ENCODE assay signal across 24 cellular contexts in the genomic region with DNA sequence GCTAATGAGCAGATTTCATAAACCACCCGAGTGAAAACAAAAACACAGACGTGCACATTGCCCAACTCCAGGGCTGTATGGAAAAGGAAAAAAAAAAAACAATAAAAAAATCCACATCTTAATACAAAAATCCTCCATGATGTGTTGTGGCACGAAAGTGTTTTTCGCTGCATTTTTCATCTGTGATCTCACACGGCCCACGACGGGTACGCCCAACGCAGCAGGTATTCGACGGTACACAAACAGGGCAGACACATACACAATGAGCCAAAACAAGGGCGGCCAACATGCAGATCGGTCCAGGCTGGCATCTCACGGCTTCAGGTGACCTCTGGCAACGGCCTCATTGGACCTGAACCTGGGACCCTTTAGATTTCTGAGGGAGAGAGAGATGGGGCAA. TPM values are rescaled to one million over a fixed set of nuclear protein-coding genes. Genes with fewer than 3 reads are reported as not detected.
DNase-seq lines count a peak whose midpoint lies in the region; ATAC-seq, FAIRE-seq and TF ChIP-seq lines count a peak whose summit lies in the region.
"Had no signal": no experiment of that assay in that cellular context is flagged by ENCODE, and none has a peak within 500 bp of the region (broad histone marks: within the 10 kb centered on the region; RNA-seq: fewer than 3 reads in every experiment).

No MANE protein-coding gene starts in this region.

- no peak overlapping the region for H3K4me2 ChIP-seq in HepG2 (ENCODE audit: low read depth, low read length)
- H3K4me2 ChIP-seq in neuronal stem cell (ENCODE audit: insufficient read depth, low read length, poor library complexity, severe bottlenecking): no peak overlapping the region
- H3K4me2 ChIP-seq: A549 had no signal

- in situ Hi-C loops in HepG2 (cut with HindIII; ENCODE audit: extremely low pct_ligation_motif_present, low pct_unique_long_range_greater_than_20kb): no loop called here

- TF ChIP-seq POLR2A in right lobe of liver (IDR thresholded peaks at IDR 0.05) (no peak), HepG2 (IDR thresholded peaks at IDR 0.05; ENCODE audit: insufficient read depth in 1 of 2, low read depth in 2 of 2, low read length in 2 of 2) (no peak)

- POLR2A ChIA-PET in HepG2 (lab: Yijun Ruan, JAX): no interaction called here

- FAIRE-seq in HepG2 (lab: Jason Lieb, UNC): no peak
- FAIRE-seq: A549, GM12891 had no signal

- H3K27me3 ChIP-seq in right lobe of liver: no peaks in the 10 kb centered on the region
- peaks cover 1 to 48% of the 10 kb centered on the region in 2 experiments; a peak in 3 of 5 replicates for H3K27me3 ChIP-seq in HepG2 (ENCODE audit: control insufficient read depth in 1 of 2, insufficient read depth in 2 of 2, low read length in 2 of 2)
- H3K27me3 ChIP-seq in heart right ventricle: no peaks in the 10 kb centered on the region
- H3K27me3 ChIP-seq in neuronal stem cell (ENCODE audit: control insufficient read depth in 3 of 3, insufficient read depth in 3 of 3, low read depth in 1 of 3, low read length in 3 of 3): peaks cover 0 to 20% (median 0%) of the 10 kb centered on the region in 3 experiments
- H3K27me3 ChIP-seq: BE2C, tibial artery had no signal

- ATAC-seq in right lobe of liver (peak; percentile 14 to 24 (median 18)), HepG2 (no peak), heart right ventricle (peak in 1 of 8 donors; percentile 5), GM19455 (IDR thresholded peaks at IDR 0.05; ENCODE audit: unreplicated experiment) (no peak), GM21619 (IDR thresholded peaks at IDR 0.05; ENCODE audit: unreplicated experiment) (no peak)
- ATAC-seq: A549; effector memory CD8-positive, alpha-beta T cell; T-helper 17 cell had no signal

- CTCF ChIA-PET in HepG2 (lab: Yijun Ruan, JAX; ENCODE audit: low intra/inter-chr PET ratio, low total read pairs): no interaction called here

- peak overlapping the region; percentile 9 for H3K23ac ChIP-seq in neuronal stem cell (ENCODE audit: low read depth, low read length, poor library complexity)

- no peak overlapping the region for H2BK5ac ChIP-seq in neuronal stem cell (ENCODE audit: low read length)

- no peak overlapping the region for H3K18ac ChIP-seq in neuronal stem cell (ENCODE audit: low read length)

- H4K91ac ChIP-seq in neuronal stem cell (ENCODE audit: low read depth, low read length, poor library complexity): no peak overlapping the region

- H4K20me1 ChIP-seq in HepG2 (ENCODE audit: insufficient read depth, low read length): no peaks in the 10 kb centered on the region

- H3K27me3 Mint-ChIP-seq in endothelial cell (ENCODE audit: unreplicated experiment): peaks cover 11% of the 10 kb centered on the region
- H3K27me3 Mint-ChIP-seq: activated naive CD8-positive, alpha-beta T cell treated with anti-CD3 and anti-CD28 coated beads, Interleukin-2, amount 10 ng/mL, durations not matched to agents 7 days and 5 days had no signal

- no peaks in the 10 kb centered on the region for H3K9me3 Mint-ChIP-seq in endothelial cell (ENCODE audit: unreplicated experiment)
- H3K9me3 Mint-ChIP-seq: activated naive CD8-positive, alpha-beta T cell treated with anti-CD3 and anti-CD28 coated beads, Interleukin-2, amount 10 ng/mL, durations not matched to agents 7 days and 5 days; effector memory CD8-positive, alpha-beta T cell; mesothelial cell of epicardium; nephron progenitor cell had no signal

- H2BK15ac ChIP-seq in neuronal stem cell (ENCODE audit: low read length): no peak overlapping the region

- WGBS in right lobe of liver (ENCODE audit: insufficient coverage, low coverage, low lambda C conversion rate, missing lambda C conversion rate): 58% methylated on average over 14 of the region's 15 CpGs
- 51% methylated on average over 15 of the region's 15 CpGs for WGBS in HepG2 (ENCODE audit: low lambda C conversion rate)
- WGBS in heart right ventricle, 2 donors: 58 to 59% methylated on average over 15 of the region's 15 CpGs
- WGBS in neuronal stem cell (ENCODE audit: extremely low coverage in 2 of 2, insufficient read length in 2 of 2, insufficient replicate concordance in 1 of 2), 2 donors: no CpG with 5 or more reads among the region's 15 CpGs

- H3K4me1 Mint-ChIP-seq in endothelial cell (ENCODE audit: unreplicated experiment): peaks cover 19% of the 10 kb centered on the region
- H3K4me1 Mint-ChIP-seq: activated naive CD8-positive, alpha-beta T cell treated with anti-CD3 and anti-CD28 coated beads, Interleukin-2, amount 10 ng/mL, durations not matched to agents 7 days and 5 days had no signal

- no TSS peak for BruUV-seq in HepG2 (replicated peaks; lab: Mats Ljungman, UMichigan)

- no peak overlapping the region for H3K27ac Mint-ChIP-seq in endothelial cell (ENCODE audit: unreplicated experiment)
- H3K27ac Mint-ChIP-seq: activated naive CD8-positive, alpha-beta T cell treated with anti-CD3 and anti-CD28 coated beads, Interleukin-2, amount 10 ng/mL, durations not matched to agents 7 days and 5 days; effector memory CD8-positive, alpha-beta T cell; mesothelial cell of epicardium; nephron progenitor cell; T-helper 17 cell had no signal

- no peaks in the 10 kb centered on the region for H3K9me3 ChIP-seq in right lobe of liver
- H3K9me3 ChIP-seq in HepG2 (ENCODE audit: low read length): no peaks in the 10 kb centered on the region
- no peaks in the 10 kb centered on the region for H3K9me3 ChIP-seq in heart right ventricle
- H3K9me3 ChIP-seq in neuronal stem cell (replicated peaks in 1 of 2; ENCODE audit: control insufficient read depth in 2 of 2, insufficient read depth in 1 of 2, low read depth in 1 of 2, low read length in 2 of 2): no peaks in the 10 kb centered on the region
- H3K9me3 ChIP-seq: A549, BE2C, tibial artery had no signal

- intact Hi-C loops in right lobe of liver (cut with DNase I): no loop called here
- intact Hi-C loops in HepG2 (cut with micrococcal nuclease; ENCODE audit: unreplicated experiment): no loop called here
- intact Hi-C loops in heart right ventricle (cut with DNase I): loop anchor here in 1 of 10 donors (5.0 kb wide), 1 partner anchor 73 kb away; no protein-coding TSS in a partner anchor

- no peak for DNase-seq in right lobe of liver
- DNase-seq in HepG2 (ENCODE audit: low spot score): no peak
- no peak for DNase-seq in heart right ventricle
- DNase-seq in neuronal stem cell (ENCODE audit: low spot score): no peak
- no peak for DNase-seq in NCI-H146 treated with DMSO at 0.1 percent for 48 hours (lab: John Stamatoyannopoulos, UW; ENCODE audit: unreplicated experiment)
- DNase-seq in endothelial cell (ENCODE audit: low spot score): no peak
- DNase-seq: activated CD4-positive, alpha-beta T cell treated with anti-CD3 and anti-CD28 coated beads, Interleukin-2, amount 50 U/mL, for 1 hour; activated CD8-positive, alpha-beta memory T cell treated with anti-CD3 and anti-CD28 coated beads, Interleukin-2, amount 50 U/mL, for 4 hours; activated naive CD8-positive, alpha-beta T cell treated with anti-CD3 and anti-CD28 coated beads, Interleukin-2, amount 10 ng/mL, durations not matched to agents 7 days and 5 days; BE2C; DND-41; effector memory CD8-positive, alpha-beta T cell; glutamatergic neuron; NCI-H446 treated with DMSO at 0.1 percent for 48 hours; nephron progenitor cell; stimulated activated CD4-positive, alpha-beta T cell treated with anti-CD3 and anti-CD28 coated beads, Interleukin-2, amount 100 ng/mL, for 48 hours; stimulated activated naive CD4-positive, alpha-beta T cell; T-helper 17 cell; tibial artery had no signal

- TF ChIP-seq RAD21 in HepG2 (CRISPR knock-in tag; IDR thresholded peaks at IDR 0.05): no peak

- H2BK120ac ChIP-seq in neuronal stem cell (ENCODE audit: low read depth, low read length): no peak overlapping the region

- H2AFZ ChIP-seq in HepG2 (ENCODE audit: low read length) (no peak overlapping the region), neuronal stem cell (ENCODE audit: low read length) (no peak overlapping the region)

- H3K27ac ChIP-seq in right lobe of liver: no peak overlapping the region
- no peak overlapping the region for H3K27ac ChIP-seq in HepG2 (ENCODE audit: extremely low read length, insufficient read depth, low read length)
- H3K27ac ChIP-seq in heart right ventricle: peak overlapping the region in 7 of 10 donors; percentile 16 to 88 (median 52)
- no peak overlapping the region for H3K27ac ChIP-seq in neuronal stem cell (replicated peaks; ENCODE audit: low read length)
- H3K27ac ChIP-seq: A549, tibial artery had no signal

- TF ChIP-seq EP300 in HepG2 (IDR thresholded peaks at IDR 0.05; ENCODE audit: low read depth in 2 of 2, low read length in 2 of 2) (no peak), HepG2 (CRISPR knock-in tag; IDR thresholded peaks at IDR 0.05; ENCODE audit: borderline replicate concordance) (no peak)

- H3K79me1 ChIP-seq in neuronal stem cell (ENCODE audit: low read depth, low read length): peaks cover 3% of the 10 kb centered on the region

- no peak overlapping the region for H2BK12ac ChIP-seq in neuronal stem cell (ENCODE audit: low read length)

- H3K14ac ChIP-seq in neuronal stem cell (ENCODE audit: low read length): no peak overlapping the region

- no peak overlapping the region for H3K4me3 Mint-ChIP-seq in endothelial cell (ENCODE audit: unreplicated experiment)
- H3K4me3 Mint-ChIP-seq: activated naive CD8-positive, alpha-beta T cell treated with anti-CD3 and anti-CD28 coated beads, Interleukin-2, amount 10 ng/mL, durations not matched to agents 7 days and 5 days; effector memory CD8-positive, alpha-beta T cell; mesothelial cell of epicardium; nephron progenitor cell; T-helper 17 cell had no signal

- no peak overlapping the region for H3K4ac ChIP-seq in neuronal stem cell (ENCODE audit: low read length)

- H3K9ac ChIP-seq in HepG2 (ENCODE audit: insufficient read depth, low read depth, low read length): no peak overlapping the region
- H3K9ac ChIP-seq in neuronal stem cell (ENCODE audit: low read depth, low read length, poor library complexity): no peak overlapping the region

- no peak overlapping the region for H4K8ac ChIP-seq in neuronal stem cell (ENCODE audit: low read depth, low read length)

- TF ChIP-seq CTCF in right lobe of liver (IDR thresholded peaks at IDR 0.05): no peak
- no peak for TF ChIP-seq CTCF in HepG2 (CRISPR knock-in tag; IDR thresholded peaks at IDR 0.05)
- no peak for TF ChIP-seq CTCF in heart right ventricle (IDR thresholded peaks at IDR 0.05)
- no peak for TF ChIP-seq CTCF in endothelial cell (IDR thresholded peaks at IDR 0.05; ENCODE audit: unreplicated experiment)

- no peak overlapping the region for H3K4me3 ChIP-seq in right lobe of liver
- H3K4me3 ChIP-seq in HepG2 (replicated peaks in 1 of 3; ENCODE audit: insufficient read depth in 1 of 3, low read depth in 2 of 3, low read length in 3 of 3): no peak overlapping the region
- no peak overlapping the region for H3K4me3 ChIP-seq in heart right ventricle
- no peak overlapping the region for H3K4me3 ChIP-seq in neuronal stem cell (ENCODE audit: low read length in 2 of 2)
- H3K4me3 ChIP-seq: A549, tibial artery had no signal

- no peak overlapping the region for H2AK5ac ChIP-seq in neuronal stem cell (ENCODE audit: low read depth, low read length)

- H3K79me2 ChIP-seq in HepG2 (ENCODE audit: insufficient read depth, low read length): no peaks in the 10 kb centered on the region

- H3K36me3 ChIP-seq in right lobe of liver (no peaks in the 10 kb centered on the region), HepG2 (replicated peaks in 1 of 2; ENCODE audit: control insufficient read depth in 1 of 2, insufficient read depth in 2 of 2, low read length in 2 of 2) (no peaks in the 10 kb centered on the region), heart right ventricle (peaks cover 0 to 2% (median 0%) of the 10 kb centered on the region in 9 donors), neuronal stem cell (replicated peaks in 1 of 2; ENCODE audit: control insufficient read depth in 2 of 2, insufficient read depth in 2 of 2, low read length in 2 of 2) (no peaks in the 10 kb centered on the region)
- H3K36me3 ChIP-seq: BE2C had no signal

- H3K4me1 ChIP-seq in right lobe of liver: peaks cover 0 to 19% (median 8%) of the 10 kb centered on the region in 4 donors
- peaks cover 19% of the 10 kb centered on the region for H3K4me1 ChIP-seq in HepG2 (ENCODE audit: insufficient read depth, low read length)
- H3K4me1 ChIP-seq in heart right ventricle: peaks cover 27 to 80% (median 74%) of the 10 kb centered on the region in 9 donors
- peaks cover 13 to 14% of the 10 kb centered on the region in 2 donors for H3K4me1 ChIP-seq in neuronal stem cell (ENCODE audit: control insufficient read depth in 2 of 2, insufficient read depth in 1 of 2, low read depth in 1 of 2, low read length in 2 of 2)
- H3K4me1 ChIP-seq: A549, BE2C had no signal

- H3K36me3 Mint-ChIP-seq in endothelial cell (ENCODE audit: low read depth, unreplicated experiment): no peaks in the 10 kb centered on the region
- H3K36me3 Mint-ChIP-seq: activated naive CD8-positive, alpha-beta T cell treated with anti-CD3 and anti-CD28 coated beads, Interleukin-2, amount 10 ng/mL, durations not matched to agents 7 days and 5 days; mesothelial cell of epicardium had no signal

RNA-seq across cellular contexts. Expression of a gene that starts 31.1 kb away (rescaled TPM):
- total RNA-seq in right lobe of liver (10 to 100 TPM in 1 of 6 experiments, 1 to 10 TPM in 5; 3.1 to 10.1 (median 5.3) TPM), HepG2 (2016; rRNA removed; fragmentation: Illumina TruSeq; extraction: Trizol) (2.3 and 3.7 TPM in 2 replicates), heart right ventricle (10 to 100 TPM; 54.4 to 79.8 (median 66.1) TPM), endothelial cell (ENCODE audit: unreplicated experiment) (6.3 TPM)
- 1.5 and 1.9 TPM in 2 replicates for total RNA-seq in HepG2 (2016; cell fraction: cytosol; rRNA removed; fragmentation: Illumina TruSeq; extraction: Trizol; ENCODE audit: low read depth)
- 2.8 and 3.2 TPM in 2 replicates for total RNA-seq in HepG2 (2016; cell fraction: insoluble cytoplasmic fraction; rRNA removed; fragmentation: Illumina TruSeq; extraction: Trizol)
- total RNA-seq in HepG2 (2016; cell fraction: membrane; rRNA removed; fragmentation: Illumina TruSeq; extraction: Trizol): 3.6 and 4.4 TPM in 2 replicates
- 3.2 TPM in 2 replicates for total RNA-seq in HepG2 (2016; cell fraction: nucleus; rRNA removed; fragmentation: Illumina TruSeq; extraction: Trizol)
- polyA plus RNA-seq in HepG2 (2011; rRNA removed) (1.9 and 2.2 TPM in 2 replicates), heart right ventricle (10 to 100 TPM; 19.5 to 44.9 TPM)
- 2.0 and 2.2 TPM in 2 replicates for polyA plus RNA-seq in HepG2 (2011; cell fraction: cytosol; rRNA removed)
- 5.8 and 8.1 TPM in 2 replicates for polyA plus RNA-seq in HepG2 (2011; cell fraction: nucleus; rRNA removed)
- polyA plus RNA-seq in HepG2 (2012): 1.0 and 1.4 TPM in 2 replicates
- 1.6 and 2.1 TPM in 2 replicates for polyA plus RNA-seq in HepG2 (2016; cell fraction: cytosol; fragmentation: Illumina TruSeq; extraction: Trizol; ENCODE audit: low read depth)
- 3.0 and 3.9 TPM in 2 replicates for polyA plus RNA-seq in HepG2 (2016; cell fraction: insoluble cytoplasmic fraction; fragmentation: Illumina TruSeq; extraction: Trizol; ENCODE audit: low read depth)
- polyA plus RNA-seq in HepG2 (2016; cell fraction: membrane; fragmentation: Illumina TruSeq; extraction: Trizol; ENCODE audit: low read depth): 3.7 and 5.0 TPM in 2 replicates
- polyA plus RNA-seq in HepG2 (2016; cell fraction: nucleus; fragmentation: Illumina TruSeq; extraction: Trizol; ENCODE audit: insufficient read depth, low read depth): 4.0 and 4.7 TPM in 2 replicates
- 2.5 and 2.9 TPM in 2 replicates for polyA minus RNA-seq in HepG2 (2011; rRNA and poly(A)+ RNA removed; ENCODE audit: low replicate concordance)
- polyA minus RNA-seq in HepG2 (2011; cell fraction: cytosol; rRNA and poly(A)+ RNA removed): 1.7 and 2.1 TPM in 2 replicates
- polyA minus RNA-seq in HepG2 (2011; cell fraction: nucleus; rRNA and poly(A)+ RNA removed): 2.7 and 3.0 TPM in 2 replicates
- 12.5 TPM for polyA plus RNA-seq in neuronal stem cell (2013, experiment 1 of 2)
- polyA plus RNA-seq in neuronal stem cell (2013, experiment 2 of 2): 13.3 TPM

Comparison
In these comparisons a context has a peak if more than half of its experiments do, and no peak if none do; other contexts are left out.
1. ATAC-seq: peak in right lobe of liver (4 of 4); none in HepG2 (single experiment), GM19455 (single experiment) and GM21619 (single experiment).
2. H3K27ac ChIP-seq: peak in heart right ventricle (7 of 10); none in right lobe of liver (0 of 3), HepG2 (single experiment) and neuronal stem cell (single experiment).